ENCODE assay signal across 16 cellular contexts in genomic region chr22:49046000-49046545, GRCh38.
"Had no signal": no experiment of that assay in that cellular context is flagged by ENCODE, and none has a peak within 500 bp of the region (broad histone marks: within the 10 kb centered on the region; RNA-seq: fewer than 3 reads in every experiment).

No MANE protein-coding gene starts in this region.

- H3K4me1 ChIP-seq: adrenal gland had no signal

- H3K36me3 ChIP-seq: adrenal gland had no signal

- DNase-seq: activated CD8-positive, alpha-beta memory T cell treated with anti-CD3 and anti-CD28 coated beads, Interleukin-2, amount 50 U/mL, for 4 hours; activated gamma-delta T cell treated with Interleukin-2 at 50 U/mL for 16 hours; KG1; NCI-H1092; NCI-H2227 treated with DMSO at 0.1 percent for 48 hours; NCI-H446 treated with DMSO at 0.1 percent for 48 hours; T1000 had no signal

- H3K36me3 Mint-ChIP-seq: activated naive CD4-positive, alpha-beta T cell treated with anti-CD3 and anti-CD28 coated beads, Interleukin-2, amount 10 ng/mL, durations not matched to agents 7 days and 5 days; activated naive CD8-positive, alpha-beta T cell treated with anti-CD3 and anti-CD28 coated beads for 36 hours; T-cell had no signal

- H3K27me3 ChIP-seq: adrenal gland had no signal

- H3K4me1 Mint-ChIP-seq: activated CD4-positive, alpha-beta T cell treated with anti-CD3 and anti-CD28 coated beads for 36 hours; activated naive CD4-positive, alpha-beta T cell treated with anti-CD3 and anti-CD28 coated beads, Interleukin-2, amount 10 ng/mL, durations not matched to agents 7 days and 5 days; activated naive CD8-positive, alpha-beta T cell treated with anti-CD3 and anti-CD28 coated beads for 36 hours had no signal

- H3K27ac Mint-ChIP-seq: activated CD4-positive, alpha-beta T cell treated with anti-CD3 and anti-CD28 coated beads for 36 hours; activated CD8-positive, alpha-beta T cell treated with anti-CD3 and anti-CD28 coated beads for 36 hours; activated naive CD4-positive, alpha-beta T cell treated with anti-CD3 and anti-CD28 coated beads, Interleukin-2, amount 10 ng/mL, durations not matched to agents 7 days and 5 days; activated naive CD8-positive, alpha-beta T cell treated with anti-CD3 and anti-CD28 coated beads for 36 hours; activated T-cell treated with anti-CD3 and anti-CD28 coated beads, Interleukin-2, amount 50 U/mL, for 72 hours; activated T-helper 2 cell treated with anti-CD3 and anti-CD28 coated beads, Interferon-gamma antibody, Interleukin-2, Interleukin-4, amounts not matched to agents 10 μg/mL and 5 μg/mL and 100 μg/mL, durations not matched to agents 14 hours and 24 hours and 36 hours; T-cell had no signal

- H3K4me2 ChIP-seq: PC-9 had no signal

- H3K9me3 ChIP-seq: adrenal gland had no signal

- H3K4me3 ChIP-seq: adrenal gland, PC-9 had no signal

- H3K27ac ChIP-seq: adrenal gland, PC-9 had no signal

- H2AFZ ChIP-seq: PC-9 had no signal

- H3K9me3 Mint-ChIP-seq: activated CD8-positive, alpha-beta T cell treated with anti-CD3 and anti-CD28 coated beads for 36 hours; activated naive CD4-positive, alpha-beta T cell treated with anti-CD3 and anti-CD28 coated beads, Interleukin-2, amount 10 ng/mL, durations not matched to agents 7 days and 5 days; activated naive CD8-positive, alpha-beta T cell treated with anti-CD3 and anti-CD28 coated beads for 36 hours; activated T-cell treated with anti-CD3 and anti-CD28 coated beads, Interleukin-2, amount 50 U/mL, for 72 hours; activated T-helper 2 cell treated with anti-CD3 and anti-CD28 coated beads, Interferon-gamma antibody, Interleukin-2, Interleukin-4, amounts not matched to agents 10 μg/mL and 5 μg/mL and 100 μg/mL, durations not matched to agents 14 hours and 24 hours and 36 hours; T-cell had no signal

- H3K4me3 Mint-ChIP-seq: activated CD4-positive, alpha-beta T cell treated with anti-CD3 and anti-CD28 coated beads for 36 hours; activated CD8-positive, alpha-beta T cell treated with anti-CD3 and anti-CD28 coated beads for 36 hours; activated naive CD4-positive, alpha-beta T cell treated with anti-CD3 and anti-CD28 coated beads, Interleukin-2, amount 10 ng/mL, durations not matched to agents 7 days and 5 days; activated naive CD8-positive, alpha-beta T cell treated with anti-CD3 and anti-CD28 coated beads for 36 hours; activated T-cell treated with anti-CD3 and anti-CD28 coated beads, Interleukin-2, amount 50 U/mL, for 72 hours; T-cell had no signal
